24 cellular contexts compared by ENCODE assay signal in genomic region chr1:219099307-219099706, GRCh38.
DNase-seq lines count a peak whose midpoint lies in the region; ATAC-seq, FAIRE-seq and TF ChIP-seq lines count a peak whose summit lies in the region.
"Had no signal": no experiment of that assay in that cellular context is flagged by ENCODE, and none has a peak within 500 bp of the region (broad histone marks: within the 10 kb centered on the region; RNA-seq: fewer than 3 reads in every experiment).

No MANE protein-coding gene starts in this region.

- peak; percentile 60 for ATAC-seq in GM18907 (IDR thresholded peaks at IDR 0.05; ENCODE audit: unreplicated experiment)
- ATAC-seq in GM21576 (IDR thresholded peaks at IDR 0.05; ENCODE audit: unreplicated experiment): peak; percentile 83
- peak; percentile 69 for ATAC-seq in HG03108 (IDR thresholded peaks at IDR 0.05; ENCODE audit: unreplicated experiment)
- no peak; the same call in 2 of the 3 replicates for ATAC-seq in K562
- no peak for ATAC-seq in body of pancreas
- ATAC-seq: natural killer cell treated with Interleukin-12 subunit alpha and Interleukin-12 subunit beta and Interleukin-15 and Interleukin-18, amount 100 ng/mL, for 72 hours had no signal

- H3K4me2 ChIP-seq in K562 (ENCODE audit: insufficient read depth, low read length): no peak overlapping the region
- H3K4me2 ChIP-seq: KMS-11, smooth muscle cell had no signal

- H3K9me3 Mint-ChIP-seq in activated CD4-positive, alpha-beta memory T cell treated with anti-CD3 and anti-CD28 coated beads, Interleukin-2, amount 10 ng/mL, durations not matched to agents 7 days and 5 days: no peaks in the 10 kb centered on the region
- H3K9me3 Mint-ChIP-seq: activated CD4-positive, alpha-beta T cell treated with anti-CD3 and anti-CD28 coated beads, Interleukin-2, amount 10 ng/mL, durations not matched to agents 24 days and 14 days; activated naive CD4-positive, alpha-beta T cell treated with anti-CD3 and anti-CD28 coated beads for 36 hours had no signal

- TF ChIP-seq EP300 in K562 (IDR thresholded peaks at IDR 0.05; ENCODE audit: low read length) (no peak), ovary (IDR thresholded peaks at IDR 0.05) (no peak)

- no peaks in the 10 kb centered on the region for H4K20me1 ChIP-seq in K562 (replicated peaks; ENCODE audit: control insufficient read depth, insufficient read depth, low read length)

- H3K4me3 ChIP-seq in K562 (no peak overlapping the region), body of pancreas (no peak overlapping the region), ovary (no peak overlapping the region)
- H3K4me3 ChIP-seq: prostate gland, smooth muscle cell, thoracic aorta had no signal

- TF ChIP-seq POLR2A in K562 (conservative IDR thresholded peaks at IDR 0.05) (no peak), body of pancreas (IDR thresholded peaks at IDR 0.05) (no peak), ovary (IDR thresholded peaks at IDR 0.05) (no peak)

- TF ChIP-seq CTCF in K562 (IDR thresholded peaks at IDR 0.05 in 2 of 3, conservative IDR thresholded peaks at IDR 0.05 in 1 of 3; ENCODE audit: insufficient read depth in 2 of 3, low read depth in 1 of 3, low read length in 3 of 3) (no peak), body of pancreas (IDR thresholded peaks at IDR 0.05) (no peak), ovary (IDR thresholded peaks at IDR 0.05) (no peak)

- H3K4me1 ChIP-seq in K562 (replicated peaks in 1 of 2; ENCODE audit: control insufficient read depth in 2 of 2, insufficient read depth in 2 of 2, low read length in 2 of 2) (no peaks in the 10 kb centered on the region), body of pancreas (no peaks in the 10 kb centered on the region), ovary (ENCODE audit: insufficient read depth) (no peaks in the 10 kb centered on the region)
- H3K4me1 ChIP-seq: prostate gland had no signal

- TF ChIP-seq RAD21 in K562 (CRISPR knock-in tag; conservative IDR thresholded peaks at IDR 0.05 in 1 of 2, IDR thresholded peaks at IDR 0.05 in 1 of 2): no peak

- peak overlapping the region; percentile 22; the same call in 1 of the 2 replicates for H2AFZ ChIP-seq in K562 (ENCODE audit: low read depth, low read length)

- no peak for FAIRE-seq in K562 (lab: Jason Lieb, UNC)
- FAIRE-seq: endometrium, RCC 7860 had no signal

- BruUV-seq in K562 (replicated peaks; lab: Mats Ljungman, UMichigan): no TSS peak

- no peaks in the 10 kb centered on the region for H3K4me1 Mint-ChIP-seq in activated CD4-positive, alpha-beta memory T cell treated with anti-CD3 and anti-CD28 coated beads, Interleukin-2, amount 10 ng/mL, durations not matched to agents 7 days and 5 days
- H3K4me1 Mint-ChIP-seq: activated CD4-positive, alpha-beta T cell treated with anti-CD3 and anti-CD28 coated beads, Interleukin-2, amount 10 ng/mL, durations not matched to agents 24 days and 14 days had no signal

- WGBS in K562 (ENCODE audit: insufficient coverage, low coverage, missing lambda C conversion rate): 33% methylated on average over 1 of the region's 1 CpG
- WGBS in body of pancreas, 2 donors: 35 to 88% methylated on average over 1 of the region's 1 CpG
- 0 to 98% (median 96%) methylated on average over 1 of the region's 1 CpG for WGBS in ovary, 3 donors

- POLR2A ChIA-PET in K562 (lab: Yijun Ruan, JAX): interaction anchor here (1.0 to 1.6 kb wide), 4 partner anchors 10 to 20 kb away, joined by 3 to 6 read pairs (median 4); no protein-coding TSS in a partner anchor
- POLR2A ChIA-PET in activated CD4-positive, alpha-beta memory T cell treated with anti-CD3 and anti-CD28 coated beads, Interleukin-2, amount 10 ng/mL, durations not matched to agents 7 days and 5 days (lab: Charles Lee): no interaction called here

- DNase-seq in K562 (ENCODE audit: extremely low read depth in 1 of 4, low spot score in 3 of 4) (no peak), body of pancreas (no peak), ovary (no peak)
- no peak for DNase-seq in activated CD4-positive, alpha-beta memory T cell treated with anti-CD3 and anti-CD28 coated beads, Interleukin-2, amount 10 ng/mL, durations not matched to agents 7 days and 5 days
- no peak for DNase-seq in stimulated activated CD8-positive, alpha-beta memory T cell treated with anti-CD3 and anti-CD28 coated beads, Interleukin-4, amount 100 ng/mL, for 48 hours
- DNase-seq: activated CD4-positive, alpha-beta T cell treated with anti-CD3 and anti-CD28 coated beads, Interleukin-2, amount 10 ng/mL, durations not matched to agents 24 days and 14 days; activated naive CD4-positive, alpha-beta T cell treated with anti-CD3 and anti-CD28 coated beads for 36 hours; activated T-cell treated with anti-CD3 and anti-CD28 coated beads for 4 hours; DND-41; GOT3; hypothalamus; kidney glomerular epithelial cell; NCI-H1048; NCI-H2107 had no signal

- no peaks in the 10 kb centered on the region for H3K9me3 ChIP-seq in K562 (replicated peaks; ENCODE audit: control insufficient read depth, insufficient read depth, low read depth, low read length)
- no peaks in the 10 kb centered on the region for H3K9me3 ChIP-seq in body of pancreas
- no peaks in the 10 kb centered on the region for H3K9me3 ChIP-seq in ovary
- H3K9me3 ChIP-seq: prostate gland, thoracic aorta had no signal

- no peaks in the 10 kb centered on the region for H3K9me1 ChIP-seq in K562 (ENCODE audit: control insufficient read depth, insufficient read depth, low read length)

- intact Hi-C loops in K562 (cut with micrococcal nuclease) (no loop called here), body of pancreas (cut with DNase I) (no loop called here), ovary (cut with DNase I) (no loop called here)

- H3K36me3 ChIP-seq in K562 (ENCODE audit: control insufficient read depth, insufficient read depth, low read length): no peaks in the 10 kb centered on the region
- no peaks in the 10 kb centered on the region for H3K36me3 ChIP-seq in body of pancreas (replicated peaks in 1 of 2; ENCODE audit: insufficient read depth in 1 of 2, low read depth in 2 of 2)
- no peaks in the 10 kb centered on the region for H3K36me3 ChIP-seq in ovary
- H3K36me3 ChIP-seq: prostate gland, thoracic aorta had no signal

- H3K36me3 Mint-ChIP-seq in activated CD4-positive, alpha-beta memory T cell treated with anti-CD3 and anti-CD28 coated beads, Interleukin-2, amount 10 ng/mL, durations not matched to agents 7 days and 5 days (ENCODE audit: low read depth): no peaks in the 10 kb centered on the region
- H3K36me3 Mint-ChIP-seq: natural killer cell treated with Interleukin-12 subunit alpha and Interleukin-12 subunit beta and Interleukin-15 and Interleukin-18, amount 100 ng/mL, for 72 hours had no signal

- no peak overlapping the region for H3K9ac ChIP-seq in K562 (ENCODE audit: insufficient read depth in 1 of 2, low read depth in 2 of 2, low read length in 2 of 2)
- H3K9ac ChIP-seq: KMS-11 had no signal

- H3K27ac Mint-ChIP-seq in activated CD4-positive, alpha-beta memory T cell treated with anti-CD3 and anti-CD28 coated beads, Interleukin-2, amount 10 ng/mL, durations not matched to agents 7 days and 5 days: no peak overlapping the region
- H3K27ac Mint-ChIP-seq: activated CD4-positive, alpha-beta T cell treated with anti-CD3 and anti-CD28 coated beads, Interleukin-2, amount 10 ng/mL, durations not matched to agents 24 days and 14 days; activated naive CD4-positive, alpha-beta T cell treated with anti-CD3 and anti-CD28 coated beads for 36 hours; natural killer cell treated with Interleukin-12 subunit alpha and Interleukin-12 subunit beta and Interleukin-15 and Interleukin-18, amount 100 ng/mL, for 72 hours had no signal

- no peak overlapping the region for H3K27ac ChIP-seq in K562 (ENCODE audit: extremely low read depth, low read depth, low read length)
- no peak overlapping the region for H3K27ac ChIP-seq in body of pancreas
- H3K27ac ChIP-seq in ovary: no peak overlapping the region
- H3K27ac ChIP-seq: KMS-11, prostate gland, thoracic aorta had no signal

- H3K27me3 ChIP-seq in K562 (ENCODE audit: control insufficient read depth in 2 of 2, insufficient read depth in 2 of 2, low read length in 2 of 2) (no peaks in the 10 kb centered on the region), body of pancreas (no peaks in the 10 kb centered on the region), ovary (no peaks in the 10 kb centered on the region)

- CTCF ChIA-PET in K562 (lab: Yijun Ruan, JAX; ENCODE audit: low intra/inter-chr PET ratio): no interaction called here
- CTCF ChIA-PET in activated CD4-positive, alpha-beta memory T cell treated with anti-CD3 and anti-CD28 coated beads, Interleukin-2, amount 10 ng/mL, durations not matched to agents 7 days and 5 days (lab: Charles Lee): no interaction called here

- no peaks in the 10 kb centered on the region for H3K79me2 ChIP-seq in K562 (ENCODE audit: control insufficient read depth, insufficient read depth, low read length)

- no peaks in the 10 kb centered on the region for H3K27me3 Mint-ChIP-seq in activated CD4-positive, alpha-beta memory T cell treated with anti-CD3 and anti-CD28 coated beads, Interleukin-2, amount 10 ng/mL, durations not matched to agents 7 days and 5 days
- H3K27me3 Mint-ChIP-seq: activated CD4-positive, alpha-beta T cell treated with anti-CD3 and anti-CD28 coated beads, Interleukin-2, amount 10 ng/mL, durations not matched to agents 24 days and 14 days; natural killer cell treated with Interleukin-12 subunit alpha and Interleukin-12 subunit beta and Interleukin-15 and Interleukin-18, amount 100 ng/mL, for 72 hours had no signal

- in situ Hi-C loops in K562 (cut with MboI): no loop called here

- no peak overlapping the region for H3K4me3 Mint-ChIP-seq in activated CD4-positive, alpha-beta memory T cell treated with anti-CD3 and anti-CD28 coated beads, Interleukin-2, amount 10 ng/mL, durations not matched to agents 7 days and 5 days
- H3K4me3 Mint-ChIP-seq: activated CD4-positive, alpha-beta T cell treated with anti-CD3 and anti-CD28 coated beads, Interleukin-2, amount 10 ng/mL, durations not matched to agents 24 days and 14 days; activated naive CD4-positive, alpha-beta T cell treated with anti-CD3 and anti-CD28 coated beads for 36 hours; natural killer cell treated with Interleukin-12 subunit alpha and Interleukin-12 subunit beta and Interleukin-15 and Interleukin-18, amount 100 ng/mL, for 72 hours had no signal

TF ChIP-seq in K562, 482 proteins besides CTCF, POLR2A, EP300 and RAD21 (continues in another document):
- TF ChIP-seq RB1 (IDR thresholded peaks at IDR 0.05; ENCODE audit: low read depth): no peak
- TF ChIP-seq FUS (optimal IDR thresholded peaks at IDR 0.05; ENCODE audit: low read depth, low read length): no peak
- no peak for TF ChIP-seq CTBP1 (IDR thresholded peaks at IDR 0.05; ENCODE audit: borderline replicate concordance)

Comparison
In these comparisons a context has a peak if more than half of its experiments do, and no peak if none do; other contexts are left out.
1. ATAC-seq: peak in GM18907 (single experiment), GM21576 (single experiment) and HG03108 (single experiment); none in K562 (single experiment) and body of pancreas (single experiment).